ENCODE assay signal across 13 cellular contexts in the genomic region with DNA sequence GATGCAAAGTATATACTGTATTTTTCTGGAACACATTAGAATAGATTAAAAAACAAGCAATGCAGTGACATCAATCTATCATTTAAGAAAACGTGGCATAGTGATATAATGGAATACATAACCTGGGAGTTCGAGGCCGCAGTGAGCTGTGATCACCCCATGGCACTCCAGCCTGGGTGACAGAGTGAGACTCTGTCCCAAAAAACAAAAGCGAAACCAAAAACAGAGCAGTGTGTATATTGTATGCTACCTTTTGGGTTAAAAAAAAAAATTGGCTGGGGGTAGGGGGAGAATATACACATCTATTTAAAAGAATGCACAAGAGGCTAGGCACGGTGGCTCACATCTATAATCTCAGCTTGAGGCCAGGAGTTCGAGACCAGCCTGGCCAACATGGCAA. TPM values are rescaled to one million over a fixed set of nuclear protein-coding genes. Genes with fewer than 3 reads are reported as not detected.
DNase-seq lines count a peak whose midpoint lies in the region; ATAC-seq, FAIRE-seq and TF ChIP-seq lines count a peak whose summit lies in the region.
"Had no signal": no experiment of that assay in that cellular context is flagged by ENCODE, and none has a peak within 500 bp of the region (broad histone marks: within the 10 kb centered on the region; RNA-seq: fewer than 3 reads in every experiment).

No MANE protein-coding gene starts in this region.

- peaks cover 46% of the 10 kb centered on the region for H3K36me3 ChIP-seq in CD4-positive, CD25-positive, alpha-beta regulatory T cell (ENCODE audit: control insufficient read depth, insufficient read depth, low read length)
- H3K36me3 ChIP-seq in astrocyte (ENCODE audit: insufficient read depth, low read length), result peaks cover 12% of the 10 kb centered on the region
- no peaks in the 10 kb centered on the region for H3K36me3 ChIP-seq in osteoblast (ENCODE audit: insufficient read depth, low read length)
- no peaks in the 10 kb centered on the region for H3K36me3 ChIP-seq in kidney (ENCODE audit: control insufficient read depth in 1 of 2, insufficient read depth in 2 of 2, low read length in 2 of 2)

- intact Hi-C loops in kidney (cut with DNase I), result no loop called here

- H3K4me1 Mint-ChIP-seq in CD4-positive, CD25-positive, alpha-beta regulatory T cell, result peaks cover 10 to 98% (median 80%) of the 10 kb centered on the region in 4 donors
- H3K4me1 Mint-ChIP-seq in astrocyte (ENCODE audit: low read depth, unreplicated experiment), result peaks cover 87% of the 10 kb centered on the region

- H3K9ac ChIP-seq in astrocyte (ENCODE audit: low read length) (peak overlapping the region; percentile 35), kidney (ENCODE audit: low read length in 2 of 2) (no peak overlapping the region)

- no peaks in the 10 kb centered on the region for H3K9me3 Mint-ChIP-seq in CD4-positive, CD25-positive, alpha-beta regulatory T cell
- no peaks in the 10 kb centered on the region for H3K9me3 Mint-ChIP-seq in astrocyte (ENCODE audit: unreplicated experiment)

- no peak for FAIRE-seq in astrocyte (lab: Jason Lieb, UNC)
- FAIRE-seq in kidney (lab: Jason Lieb, UNC), result no peak

- peak overlapping the region; percentile 58 for H3K27ac ChIP-seq in CD4-positive, CD25-positive, alpha-beta regulatory T cell (ENCODE audit: insufficient read depth, low read length, poor library complexity, severe bottlenecking)
- peak overlapping the region; percentile 59 for H3K27ac ChIP-seq in HL-60 (replicated peaks)
- no peak overlapping the region for H3K27ac ChIP-seq in astrocyte (ENCODE audit: low read depth, low read length)
- H3K27ac ChIP-seq in osteoblast (ENCODE audit: low read depth, low read length), result no peak overlapping the region
- peak overlapping the region in 1 of 2 donors; percentile 78 for H3K27ac ChIP-seq in kidney (ENCODE audit: low read depth in 2 of 2, low read length in 2 of 2)
- H3K27ac ChIP-seq: brain microvascular endothelial cell, WERI-Rb-1 had no signal

- H2AFZ ChIP-seq in astrocyte (ENCODE audit: low read depth, low read length), result no peak overlapping the region
- no peak overlapping the region for H2AFZ ChIP-seq in osteoblast (ENCODE audit: low read length)

- peaks cover 23% of the 10 kb centered on the region for H3K36me3 Mint-ChIP-seq in CD4-positive, CD25-positive, alpha-beta regulatory T cell
- peaks cover 36% of the 10 kb centered on the region for H3K36me3 Mint-ChIP-seq in astrocyte (ENCODE audit: low read depth, unreplicated experiment)

- no peaks in the 10 kb centered on the region for H3K9me3 ChIP-seq in CD4-positive, CD25-positive, alpha-beta regulatory T cell (ENCODE audit: control insufficient read depth in 2 of 2, low read length in 2 of 2)
- H3K9me3 ChIP-seq in astrocyte (ENCODE audit: insufficient read depth, low read depth, low read length) (no peaks in the 10 kb centered on the region), osteoblast (ENCODE audit: low read depth, low read length) (no peaks in the 10 kb centered on the region), kidney (ENCODE audit: control insufficient read depth in 1 of 2, low read length in 2 of 2) (no peaks in the 10 kb centered on the region)

- no peaks in the 10 kb centered on the region for H3K27me3 ChIP-seq in CD4-positive, CD25-positive, alpha-beta regulatory T cell (ENCODE audit: control insufficient read depth, insufficient read depth, low read length)
- H3K27me3 ChIP-seq in HL-60 (ENCODE audit: insufficient read depth, poor library complexity, severe bottlenecking) (no peaks in the 10 kb centered on the region), astrocyte (ENCODE audit: insufficient read depth, low read length) (no peaks in the 10 kb centered on the region), osteoblast (ENCODE audit: insufficient read depth, low read length) (no peaks in the 10 kb centered on the region)
- H3K27me3 ChIP-seq: brain microvascular endothelial cell had no signal

- H4K20me1 ChIP-seq in astrocyte (ENCODE audit: insufficient read depth, low read length), result no peaks in the 10 kb centered on the region
- no peaks in the 10 kb centered on the region for H4K20me1 ChIP-seq in osteoblast (ENCODE audit: insufficient read depth, low read length)

- H3K4me1 ChIP-seq in CD4-positive, CD25-positive, alpha-beta regulatory T cell (ENCODE audit: control insufficient read depth, insufficient read depth, low read length, poor library complexity, severe bottlenecking), result peaks cover 94% of the 10 kb centered on the region
- H3K4me1 ChIP-seq in astrocyte (ENCODE audit: insufficient read depth, low read length) (peaks cover 84% of the 10 kb centered on the region), osteoblast (ENCODE audit: insufficient read depth, low read length) (peaks cover 70% of the 10 kb centered on the region), kidney (ENCODE audit: control insufficient read depth in 1 of 2, insufficient read depth in 1 of 2, low read depth in 1 of 2, low read length in 2 of 2) (peaks cover 54 to 66% of the 10 kb centered on the region in 2 donors)

- peak overlapping the region; percentile 23 to 76 (median 59) for H3K4me3 Mint-ChIP-seq in CD4-positive, CD25-positive, alpha-beta regulatory T cell
- H3K4me3 Mint-ChIP-seq in astrocyte (ENCODE audit: unreplicated experiment), result peak overlapping the region; percentile 20

- H3K27me3 Mint-ChIP-seq in CD4-positive, CD25-positive, alpha-beta regulatory T cell, result no peaks in the 10 kb centered on the region
- no peaks in the 10 kb centered on the region for H3K27me3 Mint-ChIP-seq in astrocyte (ENCODE audit: low read depth, unreplicated experiment)

- H3K4me3 ChIP-seq in CD4-positive, CD25-positive, alpha-beta regulatory T cell (ENCODE audit: low read depth, low read length), result peak overlapping the region; percentile 39
- H3K4me3 ChIP-seq in HL-60 (replicated peaks; ENCODE audit: insufficient read depth, low read length), result no peak overlapping the region
- no peak overlapping the region for H3K4me3 ChIP-seq in astrocyte (ENCODE audit: insufficient read depth, low read depth, low read length)
- H3K4me3 ChIP-seq in osteoblast (ENCODE audit: insufficient read depth, low read length), result no peak overlapping the region
- H3K4me3 ChIP-seq in kidney (ENCODE audit: low read length in 2 of 2), result no peak overlapping the region

- peak; percentile 66 to 71 for ATAC-seq in CD4-positive, CD25-positive, alpha-beta regulatory T cell (ENCODE audit: low read depth in 2 of 2)
- no peak for ATAC-seq in GM21367 (IDR thresholded peaks at IDR 0.05; ENCODE audit: unreplicated experiment)

- H3K4me2 ChIP-seq in astrocyte (ENCODE audit: low read length), result peak overlapping the region; percentile 15
- peak overlapping the region; percentile 48 for H3K4me2 ChIP-seq in osteoblast (ENCODE audit: insufficient read depth, low read length)

- H3K27ac Mint-ChIP-seq in CD4-positive, CD25-positive, alpha-beta regulatory T cell, result peak overlapping the region; percentile 78 to 93 (median 90)
- peak overlapping the region; percentile 69 for H3K27ac Mint-ChIP-seq in astrocyte (ENCODE audit: unreplicated experiment)

- no peak for TF ChIP-seq CTCF in HL-60 (IDR thresholded peaks at IDR 0.05; ENCODE audit: insufficient read depth, low read length)
- no peak for TF ChIP-seq CTCF in astrocyte (IDR thresholded peaks at IDR 0.05; ENCODE audit: insufficient read depth, low read depth, low read length)
- no peak for TF ChIP-seq CTCF in osteoblast (IDR thresholded peaks at IDR 0.05; ENCODE audit: extremely low read depth, low read depth, low read length)
- no peak for TF ChIP-seq CTCF in kidney (IDR thresholded peaks at IDR 0.05; ENCODE audit: borderline replicate concordance, extremely low read depth, insufficient read depth)

- DNase-seq in CD4-positive, CD25-positive, alpha-beta regulatory T cell, result peak in 1 of 3 donors; percentile 64
- DNase-seq in HL-60 (ENCODE audit: low read depth in 1 of 2, low spot score in 1 of 2), result no peak
- DNase-seq in astrocyte (ENCODE audit: low read depth), result no peak
- no peak for DNase-seq in osteoblast (ENCODE audit: insufficient read length, low spot score, missing footprints)
- DNase-seq in COLO829 (ENCODE audit: low spot score), result no peak
- DNase-seq in kidney tubule cell (ENCODE audit: low spot score), result no peak
- no peak for DNase-seq in kidney
- DNase-seq: brain microvascular endothelial cell; KG1; NK-92 treated with Interleukin-12 subunit alpha and Interleukin-12 subunit beta, amount 100 ng/mL, for 24 hours; stimulated activated CD4-positive, alpha-beta T cell treated with anti-CD3 and anti-CD28 coated beads, Interleukin-2, amount 100 ng/mL, for 48 hours; WERI-Rb-1 had no signal

- H3K79me2 ChIP-seq in astrocyte (ENCODE audit: insufficient read depth, low read length) (peaks cover 72% of the 10 kb centered on the region), osteoblast (ENCODE audit: insufficient read depth, low read length) (peaks cover 47% of the 10 kb centered on the region)

RNA-seq across cellular contexts. Expression of gene SLC2A1, which starts 13.5 kb away (rescaled TPM):
- total RNA-seq in CD4-positive, CD25-positive, alpha-beta regulatory T cell, result 60.2 TPM
- 10 to 100 TPM; 22.0 to 25.5 (median 23.6) TPM for polyA plus RNA-seq in CD4-positive, CD25-positive, alpha-beta regulatory T cell
- total RNA-seq in astrocyte (506 and 521 TPM in 2 replicates), osteoblast (28.3 and 43.4 TPM in 2 replicates), kidney (55.9 TPM)
- 28.6 TPM for polyA plus RNA-seq in kidney (ENCODE audit: insufficient read depth, low read depth, low replicate concordance)

Comparison
In these comparisons a context has a peak if more than half of its experiments do, and no peak if none do; other contexts are left out.
1. H3K27ac ChIP-seq: peak in CD4-positive, CD25-positive, alpha-beta regulatory T cell (single experiment) and HL-60 (single experiment); none in astrocyte (single experiment) and osteoblast (single experiment).